Comparison of ENCODE assay signal across 20 cellular contexts in the genomic region with DNA sequence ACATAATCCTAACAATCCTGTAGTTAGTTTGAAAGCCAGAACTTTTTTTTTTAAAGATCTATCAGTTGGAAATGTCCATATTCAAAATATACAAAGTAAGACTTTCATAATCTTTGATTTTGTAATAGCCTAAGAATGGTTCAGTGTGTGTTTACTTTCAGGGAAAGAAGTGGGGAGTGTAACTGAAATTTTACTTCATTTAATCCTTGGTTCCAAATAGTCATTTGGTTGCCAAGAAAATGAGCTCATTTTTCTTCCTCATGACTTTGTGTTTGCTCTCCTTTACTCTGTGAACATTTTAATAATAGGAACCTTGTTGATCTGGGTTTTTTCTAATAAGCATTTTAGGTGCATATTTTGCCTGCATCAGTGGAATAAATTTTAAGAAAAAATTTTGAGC.
DNase-seq lines count a peak whose midpoint lies in the region; ATAC-seq, FAIRE-seq and TF ChIP-seq lines count a peak whose summit lies in the region.
"Had no signal": no experiment of that assay in that cellular context is flagged by ENCODE, and none has a peak within 500 bp of the region (broad histone marks: within the 10 kb centered on the region; RNA-seq: fewer than 3 reads in every experiment).

No MANE protein-coding gene starts in this region.

- no peak overlapping the region for H2AFZ ChIP-seq in astrocyte (ENCODE audit: low read depth, low read length)

- no peak for TF ChIP-seq POLR2A in breast epithelium (IDR thresholded peaks at IDR 0.05)
- no peak for TF ChIP-seq POLR2A in gastroesophageal sphincter (IDR thresholded peaks at IDR 0.05)
- no peak for TF ChIP-seq POLR2A in transverse colon (IDR thresholded peaks at IDR 0.05)

- H3K27me3 ChIP-seq in breast epithelium, result no peaks in the 10 kb centered on the region
- H3K27me3 ChIP-seq in astrocyte (ENCODE audit: insufficient read depth, low read length), result no peaks in the 10 kb centered on the region
- H3K27me3 ChIP-seq in gastroesophageal sphincter, result no peaks in the 10 kb centered on the region
- H3K27me3 ChIP-seq in transverse colon, result no peaks in the 10 kb centered on the region
- H3K27me3 ChIP-seq: SJSA1 had no signal

- H3K9me3 Mint-ChIP-seq in MCF 10A (ENCODE audit: unreplicated experiment) (peaks cover 5% of the 10 kb centered on the region), astrocyte (ENCODE audit: unreplicated experiment) (no peaks in the 10 kb centered on the region)
- H3K9me3 Mint-ChIP-seq: activated T-helper 2 cell treated with anti-CD3 and anti-CD28 coated beads, Interferon-gamma antibody, Interleukin-2, Interleukin-4, amounts not matched to agents 10 μg/mL and 5 μg/mL and 100 μg/mL, durations not matched to agents 14 hours and 24 hours and 36 hours; effector memory CD8-positive, alpha-beta T cell had no signal

- H3K4me1 ChIP-seq in breast epithelium, result no peaks in the 10 kb centered on the region
- no peaks in the 10 kb centered on the region for H3K4me1 ChIP-seq in astrocyte (ENCODE audit: insufficient read depth, low read length)
- H3K4me1 ChIP-seq in gastroesophageal sphincter, result peaks cover 0 to 32% (median 2%) of the 10 kb centered on the region in 3 donors
- H3K4me1 ChIP-seq in transverse colon, result peaks cover 0 to 11% (median 3%) of the 10 kb centered on the region in 4 donors
- H3K4me1 ChIP-seq: Caco-2 had no signal

- peaks cover 10% of the 10 kb centered on the region for H3K4me1 Mint-ChIP-seq in MCF 10A (ENCODE audit: insufficient read depth, unreplicated experiment)
- H3K4me1 Mint-ChIP-seq in astrocyte (ENCODE audit: low read depth, unreplicated experiment), result no peaks in the 10 kb centered on the region

- CTCF ChIA-PET in MCF 10A (lab: Yijun Ruan, JAX), result interaction anchor here (1.0 kb wide), 2 partner anchors 11 to 15 kb away, joined by 3 read pairs; no protein-coding TSS in a partner anchor

- H3K27me3 Mint-ChIP-seq in MCF 10A (ENCODE audit: insufficient read depth, unreplicated experiment) (no peaks in the 10 kb centered on the region), astrocyte (ENCODE audit: low read depth, unreplicated experiment) (no peaks in the 10 kb centered on the region)
- H3K27me3 Mint-ChIP-seq: effector memory CD8-positive, alpha-beta T cell had no signal

- H3K4me3 Mint-ChIP-seq in MCF 10A (ENCODE audit: unreplicated experiment) (no peak overlapping the region), astrocyte (ENCODE audit: unreplicated experiment) (no peak overlapping the region)
- H3K4me3 Mint-ChIP-seq: effector memory CD8-positive, alpha-beta T cell; HFFc6 had no signal

- no peak for TF ChIP-seq EP300 in gastroesophageal sphincter (IDR thresholded peaks at IDR 0.05)
- TF ChIP-seq EP300 in transverse colon (IDR thresholded peaks at IDR 0.05; ENCODE audit: low read depth), result no peak

- no peaks in the 10 kb centered on the region for H3K79me2 ChIP-seq in astrocyte (ENCODE audit: insufficient read depth, low read length)

- H3K27ac Mint-ChIP-seq in MCF 10A (ENCODE audit: low read depth, unreplicated experiment) (peak overlapping the region; percentile 46), astrocyte (ENCODE audit: unreplicated experiment) (no peak overlapping the region)
- H3K27ac Mint-ChIP-seq: activated T-helper 2 cell treated with anti-CD3 and anti-CD28 coated beads, Interferon-gamma antibody, Interleukin-2, Interleukin-4, amounts not matched to agents 10 μg/mL and 5 μg/mL and 100 μg/mL, durations not matched to agents 14 hours and 24 hours and 36 hours; effector memory CD8-positive, alpha-beta T cell; HFFc6 had no signal

- FAIRE-seq in astrocyte (lab: Jason Lieb, UNC), result no peak

- H4K20me1 ChIP-seq in astrocyte (ENCODE audit: insufficient read depth, low read length), result no peaks in the 10 kb centered on the region

- ATAC-seq in gastroesophageal sphincter (peak; percentile 77), HG02840 (IDR thresholded peaks at IDR 0.05; ENCODE audit: low FRiP score, unreplicated experiment) (no peak), GM19351 (IDR thresholded peaks at IDR 0.05; ENCODE audit: unreplicated experiment) (no peak)
- ATAC-seq: effector memory CD8-positive, alpha-beta T cell; stimulated activated naive CD8-positive, alpha-beta T cell treated with anti-CD3 and anti-CD28 coated beads, Interleukin-15, Interleukin-2, amounts not matched to agents 100 U/mL and 50 U/mL, for 24 hours had no signal

- TF ChIP-seq CTCF in MCF 10A (IDR thresholded peaks at IDR 0.05; ENCODE audit: unreplicated experiment), result no peak
- TF ChIP-seq CTCF in breast epithelium (IDR thresholded peaks at IDR 0.05), result no peak
- TF ChIP-seq CTCF in astrocyte (IDR thresholded peaks at IDR 0.05; ENCODE audit: insufficient read depth, low read depth, low read length), result no peak
- no peak for TF ChIP-seq CTCF in gastroesophageal sphincter (IDR thresholded peaks at IDR 0.05)
- no peak for TF ChIP-seq CTCF in transverse colon (IDR thresholded peaks at IDR 0.05)

- no peaks in the 10 kb centered on the region for H3K9me3 ChIP-seq in breast epithelium
- no peaks in the 10 kb centered on the region for H3K9me3 ChIP-seq in astrocyte (ENCODE audit: insufficient read depth, low read depth, low read length)
- H3K9me3 ChIP-seq in gastroesophageal sphincter, result no peaks in the 10 kb centered on the region
- no peaks in the 10 kb centered on the region for H3K9me3 ChIP-seq in transverse colon
- H3K9me3 ChIP-seq: SJSA1 had no signal

- in situ Hi-C loops in transverse colon (cut with MboI; ENCODE audit: low pct_ligation_motif_present in 1 of 4, low pct_unique_long_range_greater_than_20kb in 1 of 4, low sequenced_read_pairs in 3 of 4), result no loop called here

- H3K27ac ChIP-seq in breast epithelium (peak overlapping the region in 1 of 2 donors; percentile 54), astrocyte (ENCODE audit: low read depth, low read length) (no peak overlapping the region), gastroesophageal sphincter (peak overlapping the region in 1 of 4 donors; percentile 56), transverse colon (peak overlapping the region in 3 of 4 donors; percentile 4 to 13 (median 8))
- H3K27ac ChIP-seq: SJSA1 had no signal

- DNase-seq in MCF 10A (ENCODE audit: unreplicated experiment), result peak; percentile 53
- no peak for DNase-seq in breast epithelium (ENCODE audit: low spot score in 2 of 2)
- DNase-seq in astrocyte (ENCODE audit: low read depth), result peak; percentile 32
- DNase-seq in transverse colon, result no peak
- DNase-seq in C1 segment of cervical spinal cord (lab: John Stamatoyannopoulos, UW), result no peak
- DNase-seq: activated CD4-positive, CD25-positive, alpha-beta regulatory T cell treated with anti-CD3 and anti-CD28 coated beads, Interleukin-2, amount 50 U/mL, for 72 hours; Caco-2; cerebellar nuclear complex; effector memory CD8-positive, alpha-beta T cell; HFFc6; mesendoderm; NCI-H446 treated with DMSO at 0.1 percent for 48 hours; retina; stimulated activated naive CD8-positive, alpha-beta T cell treated with anti-CD3 and anti-CD28 coated beads, Interleukin-15, Interleukin-2, amounts not matched to agents 100 U/mL and 50 U/mL, for 24 hours; T-helper 9 cell had no signal

- intact Hi-C loops in MCF 10A (cut with micrococcal nuclease), result no loop called here
- intact Hi-C loops in breast epithelium (cut with DNase I; ENCODE audit: low total_unique reads), result no loop called here
- intact Hi-C loops in transverse colon (cut with DNase I; ENCODE audit: low total_unique reads), result no loop called here

- POLR2A ChIA-PET in MCF 10A (lab: Yijun Ruan, JAX), result interaction anchor here (1.1 kb wide), 1 partner anchor 11 kb away, joined by 4 read pairs; no protein-coding TSS in a partner anchor

- H3K9ac ChIP-seq in astrocyte (ENCODE audit: low read length), result no peak overlapping the region

- H3K4me2 ChIP-seq in astrocyte (ENCODE audit: low read length), result no peak overlapping the region

- H3K36me3 Mint-ChIP-seq in MCF 10A (ENCODE audit: insufficient read depth, unreplicated experiment), result no peaks in the 10 kb centered on the region
- H3K36me3 Mint-ChIP-seq in astrocyte (ENCODE audit: low read depth, unreplicated experiment), result no peaks in the 10 kb centered on the region

- no peaks in the 10 kb centered on the region for H3K36me3 ChIP-seq in breast epithelium
- no peaks in the 10 kb centered on the region for H3K36me3 ChIP-seq in astrocyte (ENCODE audit: insufficient read depth, low read length)
- no peaks in the 10 kb centered on the region for H3K36me3 ChIP-seq in gastroesophageal sphincter
- no peaks in the 10 kb centered on the region for H3K36me3 ChIP-seq in transverse colon
- H3K36me3 ChIP-seq: SJSA1 had no signal

- H3K4me3 ChIP-seq in breast epithelium (no peak overlapping the region), astrocyte (ENCODE audit: insufficient read depth, low read depth, low read length) (no peak overlapping the region), gastroesophageal sphincter (no peak overlapping the region), transverse colon (no peak overlapping the region)
- H3K4me3 ChIP-seq: SJSA1 had no signal

- no TSS peak for BruUV-seq in MCF 10A (replicated peaks; lab: Mats Ljungman, UMichigan)

Comparison
In these comparisons a context has a peak if more than half of its experiments do, and no peak if none do; other contexts are left out.
1. DNase-seq: peak in MCF 10A (single experiment) and astrocyte (single experiment); none in breast epithelium (0 of 2), transverse colon (single experiment) and C1 segment of cervical spinal cord (0 of 14).